Comparison of ENCODE assay signal across 9 cellular contexts in the genomic region with DNA sequence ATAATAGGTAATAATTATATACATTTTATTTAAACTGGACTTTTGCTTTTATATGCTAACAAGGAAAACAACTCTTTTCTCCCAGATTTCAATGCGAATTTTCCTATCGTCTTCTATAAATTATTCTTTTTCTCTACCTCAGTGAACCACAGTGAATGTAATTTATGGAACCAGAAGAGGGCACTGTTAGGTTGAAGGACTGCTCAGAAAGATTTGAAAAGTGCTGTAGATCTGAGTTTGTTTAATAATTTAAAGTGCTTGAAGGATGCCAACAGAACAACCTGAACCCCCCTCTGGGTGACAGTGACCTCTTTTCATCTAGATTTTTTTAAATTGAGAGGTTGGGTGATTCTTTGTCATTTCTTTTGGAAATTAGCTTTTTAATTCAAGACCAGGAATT. TPM values are rescaled to one million over a fixed set of nuclear protein-coding genes. Genes with fewer than 3 reads are reported as not detected.
A peak's percentile ranks its signal among the peaks of the same experiment; 100 is the strongest.
DNase-seq lines count a peak whose midpoint lies in the region; ATAC-seq and TF ChIP-seq lines count a peak whose summit lies in the region.
"Had no signal": no experiment of that assay in that cellular context is flagged by ENCODE, and none has a peak within 500 bp of the region (broad histone marks: within the 10 kb centered on the region; RNA-seq: fewer than 3 reads in every experiment).

No MANE protein-coding gene starts in this region.

- peaks cover 14 to 79% of the 10 kb centered on the region in 2 donors for H3K36me3 ChIP-seq in psoas muscle (ENCODE audit: insufficient read depth in 1 of 2, low read depth in 1 of 2)

- ATAC-seq in psoas muscle (peak in 1 of 4 donors; percentile 40), HG03097 (IDR thresholded peaks at IDR 0.05; ENCODE audit: low FRiP score, unreplicated experiment) (no peak), GM18511 (IDR thresholded peaks at IDR 0.05; ENCODE audit: unreplicated experiment) (no peak)

- peak; percentile 36 for TF ChIP-seq CTCF in psoas muscle (IDR thresholded peaks at IDR 0.05)

- H3K27ac ChIP-seq in psoas muscle: no peak overlapping the region

- intact Hi-C loops in psoas muscle (cut with DNase I): loop anchor here (2.0 to 5.0 kb wide), 3 partner anchors 191 to 254 kb away; no protein-coding TSS in a partner anchor

- no peaks in the 10 kb centered on the region for H3K9me3 ChIP-seq in psoas muscle

- no peaks in the 10 kb centered on the region for H3K4me1 ChIP-seq in psoas muscle

- H3K4me3 ChIP-seq in psoas muscle: no peak overlapping the region

- 52 to 59% (median 57%) methylated on average over 2 of the region's 2 CpGs for WGBS in psoas muscle, 3 donors

- H3K27me3 ChIP-seq in psoas muscle (ENCODE audit: insufficient read depth in 3 of 3, low read length in 2 of 3): no peaks in the 10 kb centered on the region

- peak; percentile 10 for DNase-seq in NCI-H2196 treated with DMSO at 0.1 percent for 48 hours (lab: John Stamatoyannopoulos, UW; ENCODE audit: unreplicated experiment)
- DNase-seq in NCI-H2196 (lab: John Stamatoyannopoulos, UW; ENCODE audit: unreplicated experiment): no peak
- peak; percentile 6 to 31 for DNase-seq in NCI-H526 (lab: John Stamatoyannopoulos, UW)
- DNase-seq in dedifferentiated amniotic fluid mesenchymal stem cell (ENCODE audit: extremely low spot score): peak; percentile 59
- DNase-seq in psoas muscle: no peak
- DNase-seq in HK-2 (ENCODE audit: unreplicated experiment): no peak

RNA-seq across cellular contexts. Expression of gene PHOX2B, which starts 54.9 kb away (rescaled TPM):
- total RNA-seq in psoas muscle: not detected
- under 1 TPM in 1 of 3 donors, not detected in 2; 0.01 TPM for polyA plus RNA-seq in psoas muscle
- total RNA-seq: CD4-positive, CD25-positive, alpha-beta regulatory T cell had no signal
- polyA plus RNA-seq: CD4-positive, CD25-positive, alpha-beta regulatory T cell had no signal

Comparison
In these comparisons a context has a peak if more than half of its experiments do, and no peak if none do; other contexts are left out.
1. DNase-seq: peak in NCI-H2196 treated with DMSO at 0.1 percent for 48 hours (single experiment), NCI-H526 (2 of 2) and dedifferentiated amniotic fluid mesenchymal stem cell (single experiment); none in NCI-H2196 (single experiment), psoas muscle (0 of 2) and HK-2 (single experiment).